ENCODE assay signal across 26 cellular contexts in the genomic region with DNA sequence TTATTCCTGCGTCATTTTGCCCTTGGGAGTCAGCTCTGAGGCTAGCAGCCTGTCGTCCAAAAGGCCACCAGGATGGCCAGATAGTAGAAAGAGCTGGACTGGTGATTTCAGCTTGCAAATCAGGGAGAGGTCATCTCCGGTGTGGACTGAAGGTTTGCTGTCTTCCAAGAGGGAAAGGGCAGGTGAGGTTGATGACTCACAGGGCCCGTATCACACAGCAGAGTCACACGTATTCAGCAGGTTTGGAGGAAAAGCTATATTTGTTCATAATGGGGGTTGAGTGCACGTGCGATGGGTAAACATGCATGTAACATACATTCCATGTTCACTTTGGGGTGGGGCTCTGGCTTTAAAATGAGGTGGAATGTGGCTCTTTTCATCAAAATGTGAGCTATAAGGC.
"Had no signal": no experiment of that assay in that cellular context is flagged by ENCODE, and none has a peak within 500 bp of the region (broad histone marks: within the 10 kb centered on the region; RNA-seq: fewer than 3 reads in every experiment).

No MANE protein-coding gene starts in this region.

- H3K9me3 ChIP-seq: gastroesophageal sphincter, left lung, neutrophil, upper lobe of left lung, vagina had no signal

- H3K27ac Mint-ChIP-seq: activated CD4-positive, alpha-beta T cell treated with anti-CD3 and anti-CD28 coated beads for 36 hours; activated naive CD8-positive, alpha-beta T cell; nephron; progenitor cell of endocrine pancreas; stimulated activated naive CD8-positive, alpha-beta T cell treated with anti-CD3 and anti-CD28 coated beads, Interleukin-15, amount 100 ng/mL, for 72 hours had no signal

- ATAC-seq: activated CD4-positive, alpha-beta T cell treated with anti-CD3 and anti-CD28 coated beads for 36 hours; gastroesophageal sphincter; left lung; sciatic nerve; stimulated activated naive CD8-positive, alpha-beta T cell treated with anti-CD3 and anti-CD28 coated beads, Interleukin-15, amount 100 ng/mL, for 72 hours had no signal

- H3K36me3 ChIP-seq: gastroesophageal sphincter, left lung, neutrophil, upper lobe of left lung, vagina had no signal

- H3K4me3 ChIP-seq: dorsolateral prefrontal cortex, gastroesophageal sphincter, left lung, skin epidermis, upper lobe of left lung, vagina had no signal

- H3K4me3 Mint-ChIP-seq: activated CD4-positive, alpha-beta T cell treated with anti-CD3 and anti-CD28 coated beads for 36 hours; activated naive CD8-positive, alpha-beta T cell; nephron; stimulated activated naive CD8-positive, alpha-beta T cell treated with anti-CD3 and anti-CD28 coated beads, Interleukin-15, amount 100 ng/mL, for 72 hours had no signal

- DNase-seq: activated CD4-positive, alpha-beta T cell treated with anti-CD3 and anti-CD28 coated beads for 36 hours; activated CD4-positive, CD25-positive, alpha-beta regulatory T cell; activated effector memory CD4-positive, alpha-beta T cell treated with Interleukin-2 at 50 U/mL for 16 hours; activated naive CD4-positive, alpha-beta T cell treated with Interleukin-2 at 50 U/mL for 16 hours; anterior cingulate cortex; dorsolateral prefrontal cortex; effector memory CD4-positive, alpha-beta T cell; erythroblast; hypothalamus; kidney glomerular epithelial cell; mammary epithelial cell; stimulated activated CD4-positive, alpha-beta T cell treated with anti-CD3 and anti-CD28 coated beads, Interleukin-12 subunit alpha, Interleukin-12 subunit beta, amount 100 ng/mL, for 4 hours; stimulated activated CD4-positive, alpha-beta T cell treated with anti-CD3 and anti-CD28 coated beads, Interleukin-4, amount 100 ng/mL, for 1 hour; stimulated activated naive CD8-positive, alpha-beta T cell treated with anti-CD3 and anti-CD28 coated beads, Interleukin-15, amount 100 ng/mL, for 72 hours; substantia nigra; upper lobe of left lung had no signal

- H3K27me3 ChIP-seq: dorsolateral prefrontal cortex, gastroesophageal sphincter, left lung, neutrophil, upper lobe of left lung, vagina had no signal

- H3K4me1 Mint-ChIP-seq: activated CD4-positive, alpha-beta T cell treated with anti-CD3 and anti-CD28 coated beads for 36 hours; stimulated activated naive CD8-positive, alpha-beta T cell treated with anti-CD3 and anti-CD28 coated beads, Interleukin-15, amount 100 ng/mL, for 72 hours had no signal

- H3K9me3 Mint-ChIP-seq: nephron; stimulated activated naive CD8-positive, alpha-beta T cell treated with anti-CD3 and anti-CD28 coated beads, Interleukin-15, amount 100 ng/mL, for 72 hours had no signal

- H3K27ac ChIP-seq: dorsolateral prefrontal cortex, gastroesophageal sphincter, left lung, neutrophil, skin epidermis, upper lobe of left lung, vagina had no signal

- H3K27me3 Mint-ChIP-seq: activated CD4-positive, alpha-beta T cell treated with anti-CD3 and anti-CD28 coated beads for 36 hours; activated naive CD8-positive, alpha-beta T cell; progenitor cell of endocrine pancreas; stimulated activated naive CD8-positive, alpha-beta T cell treated with anti-CD3 and anti-CD28 coated beads, Interleukin-15, amount 100 ng/mL, for 72 hours had no signal

- FAIRE-seq: colon had no signal

- H3K4me1 ChIP-seq: gastroesophageal sphincter, left lung had no signal
